In genomic region chr15:88905576-88905975, GRCh38 we compare ENCODE assay signal across 21 cellular contexts. TPM values are rescaled to one million over a fixed set of nuclear protein-coding genes. Genes with fewer than 3 reads are reported as not detected.
A peak's percentile ranks its signal among the peaks of the same experiment; 100 is the strongest.
DNase-seq lines count a peak whose midpoint lies in the region; ATAC-seq and TF ChIP-seq lines count a peak whose summit lies in the region.
"Had no signal": no experiment of that assay in that cellular context is flagged by ENCODE, and none has a peak within 500 bp of the region (broad histone marks: within the 10 kb centered on the region; RNA-seq: fewer than 3 reads in every experiment).

No MANE protein-coding gene starts in this region.

- H3K4me3 ChIP-seq in hepatocyte (no peak overlapping the region), thoracic aorta (peak overlapping the region; percentile 21), lower lobe of right lung (no peak overlapping the region), body of pancreas (no peak overlapping the region)

- H3K27ac ChIP-seq in RWPE1 (peak overlapping the region; percentile 80), hepatocyte (peak overlapping the region; percentile 35), thoracic aorta (peak overlapping the region; percentile 34 to 98), lower lobe of right lung (no peak overlapping the region), body of pancreas (no peak overlapping the region)
- H3K27ac ChIP-seq: C4-2B, HL-60 had no signal

- POLR2A ChIA-PET in RWPE1 (lab: Yijun Ruan, JAX; ENCODE audit: low non-redundant PET) = interaction anchor here (0.6 kb wide), 1 partner anchor 112 kb away, joined by 3 read pairs; no protein-coding TSS in a partner anchor

- H4K20me1 ChIP-seq in hepatocyte (ENCODE audit: insufficient read depth, poor library complexity, severe bottlenecking) = peaks cover 2% of the 10 kb centered on the region

- TF ChIP-seq POLR2A in body of pancreas (IDR thresholded peaks at IDR 0.05) = no peak

- H3K27me3 Mint-ChIP-seq in activated naive CD4-positive, alpha-beta T cell treated with anti-CD3 and anti-CD28 coated beads, Interleukin-2, amount 10 ng/mL, durations not matched to agents 7 days and 5 days = no peaks in the 10 kb centered on the region
- H3K27me3 Mint-ChIP-seq: activated B cell treated with CpG ODN at 0.5 μM for 24 hours, progenitor cell of endocrine pancreas had no signal

- H3K27me3 ChIP-seq in hepatocyte (no peaks in the 10 kb centered on the region), thoracic aorta (replicated peaks; ENCODE audit: insufficient read depth) (no peaks in the 10 kb centered on the region), lower lobe of right lung (ENCODE audit: low read depth) (no peaks in the 10 kb centered on the region), body of pancreas (no peaks in the 10 kb centered on the region)

- 89% methylated on average over 11 of the region's 11 CpGs for WGBS in hepatocyte (ENCODE audit: low lambda C conversion rate, missing lambda C conversion rate)
- WGBS in body of pancreas, 2 donors = 67 to 75% methylated on average over 11 of the region's 11 CpGs

- no peaks in the 10 kb centered on the region for H3K9me3 Mint-ChIP-seq in activated naive CD4-positive, alpha-beta T cell treated with anti-CD3 and anti-CD28 coated beads, Interleukin-2, amount 10 ng/mL, durations not matched to agents 7 days and 5 days
- H3K9me3 Mint-ChIP-seq: activated B cell treated with CpG ODN at 0.5 μM for 24 hours, natural killer cell had no signal

- no peak overlapping the region for H3K4me3 Mint-ChIP-seq in activated naive CD4-positive, alpha-beta T cell treated with anti-CD3 and anti-CD28 coated beads, Interleukin-2, amount 10 ng/mL, durations not matched to agents 7 days and 5 days
- H3K4me3 Mint-ChIP-seq: activated B cell treated with CpG ODN at 0.5 μM for 24 hours, natural killer cell had no signal

- no peak overlapping the region for H3K4me2 ChIP-seq in hepatocyte

- H3K36me3 ChIP-seq in hepatocyte (replicated peaks; ENCODE audit: insufficient read depth, low read depth) = no peaks in the 10 kb centered on the region
- peaks cover 75% of the 10 kb centered on the region for H3K36me3 ChIP-seq in thoracic aorta
- peaks cover 27% of the 10 kb centered on the region for H3K36me3 ChIP-seq in lower lobe of right lung
- H3K36me3 ChIP-seq in body of pancreas (replicated peaks in 1 of 2; ENCODE audit: insufficient read depth in 1 of 2, low read depth in 2 of 2) = no peaks in the 10 kb centered on the region

- H3K36me3 Mint-ChIP-seq in activated naive CD4-positive, alpha-beta T cell treated with anti-CD3 and anti-CD28 coated beads, Interleukin-2, amount 10 ng/mL, durations not matched to agents 7 days and 5 days = peaks cover 35% of the 10 kb centered on the region
- H3K36me3 Mint-ChIP-seq: natural killer cell had no signal

- TF ChIP-seq CTCF in RWPE1 (conservative IDR thresholded peaks at IDR 0.05; ENCODE audit: low read depth) (no peak), hepatocyte (IDR thresholded peaks at IDR 0.05; ENCODE audit: poor library complexity) (no peak), thoracic aorta (IDR thresholded peaks at IDR 0.05) (no peak), lower lobe of right lung (IDR thresholded peaks at IDR 0.05) (no peak), body of pancreas (IDR thresholded peaks at IDR 0.05) (no peak)

- no peaks in the 10 kb centered on the region for H3K9me2 ChIP-seq in hepatocyte (replicated peaks; ENCODE audit: insufficient read depth)

- ATAC-seq in thoracic aorta (ENCODE audit: insufficient number of reproducible peaks, low FRiP score, low read depth) (no peak), lower lobe of right lung (no peak), HG03342 (IDR thresholded peaks at IDR 0.05; ENCODE audit: unreplicated experiment) (no peak), body of pancreas (no peak)

- peaks cover 27% of the 10 kb centered on the region for H3K79me2 ChIP-seq in hepatocyte

- peaks cover 48% of the 10 kb centered on the region for H3K4me1 Mint-ChIP-seq in activated naive CD4-positive, alpha-beta T cell treated with anti-CD3 and anti-CD28 coated beads, Interleukin-2, amount 10 ng/mL, durations not matched to agents 7 days and 5 days

- H3K27ac Mint-ChIP-seq in activated naive CD4-positive, alpha-beta T cell treated with anti-CD3 and anti-CD28 coated beads, Interleukin-2, amount 10 ng/mL, durations not matched to agents 7 days and 5 days = peak overlapping the region; percentile 94
- H3K27ac Mint-ChIP-seq: activated B cell treated with CpG ODN at 0.5 μM for 24 hours, natural killer cell had no signal

- H3K4me1 ChIP-seq in hepatocyte (ENCODE audit: insufficient read depth) (peaks cover 7% of the 10 kb centered on the region), thoracic aorta (ENCODE audit: control insufficient read depth in 1 of 2, low read depth in 2 of 2) (peaks cover 44 to 99% of the 10 kb centered on the region in 2 donors), lower lobe of right lung (peaks cover 12% of the 10 kb centered on the region), body of pancreas (peaks cover 7% of the 10 kb centered on the region)

- H3K9me3 ChIP-seq in hepatocyte (ENCODE audit: low read depth) (no peaks in the 10 kb centered on the region), thoracic aorta (no peaks in the 10 kb centered on the region), lower lobe of right lung (no peaks in the 10 kb centered on the region), body of pancreas (no peaks in the 10 kb centered on the region)

- H2AFZ ChIP-seq in hepatocyte = no peak overlapping the region

- no peak for DNase-seq in activated naive CD4-positive, alpha-beta T cell treated with anti-CD3 and anti-CD28 coated beads, Interleukin-2, amount 10 ng/mL, durations not matched to agents 7 days and 5 days
- DNase-seq in activated naive CD4-positive, alpha-beta T cell treated with Interleukin-2 at 50 U/mL for 16 hours = no peak
- DNase-seq in RWPE1 (ENCODE audit: low spot score) (no peak), hepatocyte (ENCODE audit: low spot score) (no peak), thoracic aorta (ENCODE audit: low spot score) (no peak), lower lobe of right lung (no peak), body of pancreas (no peak)
- DNase-seq: activated B cell treated with CpG ODN at 0.5 μM for 24 hours; activated CD8-positive, alpha-beta memory T cell treated with anti-CD3 and anti-CD28 coated beads for 24 hours; DMS79; glutamatergic neuron; mammary epithelial cell; MV-4-11; natural killer cell; NCI-H524 treated with DMSO at 0.1 percent for 48 hours; SHP77; T-helper 2 cell had no signal

- CTCF ChIA-PET in activated naive CD4-positive, alpha-beta T cell treated with anti-CD3 and anti-CD28 coated beads, Interleukin-2, amount 10 ng/mL, durations not matched to agents 7 days and 5 days (lab: Charles Lee) = interaction anchor here (0.7 to 4.2 kb wide), 29 partner anchors 10 to 293 kb away, joined by 3 to 66 read pairs (median 6); partner anchors contain the start of gene HAPLN3
- CTCF ChIA-PET in RWPE1 (lab: Yijun Ruan, JAX) = interaction anchor here (0.6 to 1.5 kb wide), 12 partner anchors 79 to 431 kb away, joined by 3 to 27 read pairs (median 6); no protein-coding TSS in a partner anchor

- intact Hi-C loops in lower lobe of right lung (cut with DNase I) (no loop called here), body of pancreas (cut with DNase I) (loop anchor here (10.0 kb wide), 2 partner anchors 109 to 269 kb away; no protein-coding TSS in a partner anchor)

RNA-seq across cellular contexts. Expression of gene MFGE8, which starts 7.6 kb away (rescaled TPM):
- 337 and 471 TPM in 2 replicates for total RNA-seq in hepatocyte
- polyA plus RNA-seq in hepatocyte = 569 and 611 TPM in 2 replicates
- 1,000 to 10,000 TPM; 1,687 to 3,053 TPM for total RNA-seq in thoracic aorta
- 125 TPM for total RNA-seq in lower lobe of right lung
- 10 to 100 TPM; 51.4 to 77.5 TPM for total RNA-seq in body of pancreas

RNA-seq across cellular contexts. Expression of gene HAPLN3, which starts 10.2 kb away (rescaled TPM):
- total RNA-seq in hepatocyte (4.1 and 4.2 TPM in 2 replicates), thoracic aorta (100 to 1,000 TPM; 111 to 173 TPM), lower lobe of right lung (2.7 TPM), body of pancreas (1 to 10 TPM; 1.0 to 8.9 TPM)
- 6.6 and 7.2 TPM in 2 replicates for polyA plus RNA-seq in hepatocyte

Comparison
In these comparisons a context has a peak if more than half of its experiments do, and no peak if none do; other contexts are left out.
1. H3K27ac ChIP-seq: peak in RWPE1 (single experiment), hepatocyte (single experiment) and thoracic aorta (2 of 2); none in lower lobe of right lung (single experiment) and body of pancreas (0 of 4).
2. RNA of gene HAPLN3, which starts 10.2 kb away (total RNA-seq): 111 to 173 TPM in thoracic aorta; 1.0 to 8.9 TPM in body of pancreas, 4.1 to 4.2 TPM in hepatocyte and 2.7 TPM in lower lobe of right lung (single experiment); every median in the first group is over 10 times any median in the second.